In genomic region chr9:123248630-123249029, GRCh38 we compare ENCODE assay signal across 25 cellular contexts.
"Had no signal": no experiment of that assay in that cellular context is flagged by ENCODE, and none has a peak within 500 bp of the region (broad histone marks: within the 10 kb centered on the region; RNA-seq: fewer than 3 reads in every experiment).

No MANE protein-coding gene starts in this region.

- H3K9me3 Mint-ChIP-seq: activated CD4-positive, alpha-beta memory T cell treated with anti-CD3 and anti-CD28 coated beads for 36 hours; activated T-helper 2 cell treated with anti-CD3 and anti-CD28 coated beads, Interferon-gamma antibody, Interleukin-2, Interleukin-4, amounts not matched to agents 10 μg/mL and 5 μg/mL and 100 μg/mL, durations not matched to agents 14 hours and 24 hours and 36 hours had no signal

- H3K4me3 Mint-ChIP-seq: activated CD4-positive, alpha-beta memory T cell treated with anti-CD3 and anti-CD28 coated beads for 36 hours; activated CD8-positive, alpha-beta memory T cell treated with anti-CD3 and anti-CD28 coated beads, Interleukin-2, amount 10 ng/mL, durations not matched to agents 7 days and 5 days; activated naive CD8-positive, alpha-beta T cell; nephron had no signal

- H3K27me3 Mint-ChIP-seq: activated CD4-positive, alpha-beta memory T cell treated with anti-CD3 and anti-CD28 coated beads for 36 hours; activated CD8-positive, alpha-beta memory T cell treated with anti-CD3 and anti-CD28 coated beads, Interleukin-2, amount 10 ng/mL, durations not matched to agents 7 days and 5 days; activated naive CD8-positive, alpha-beta T cell had no signal

- ATAC-seq: activated CD8-positive, alpha-beta memory T cell treated with anti-CD3 and anti-CD28 coated beads, Interleukin-2, amount 10 ng/mL, durations not matched to agents 7 days and 5 days; gastrocnemius medialis; pancreas; psoas muscle; right cardiac atrium had no signal

- H3K27ac ChIP-seq: colonic mucosa, dorsolateral prefrontal cortex, esophagus muscularis mucosa, gastrocnemius medialis, pancreas, psoas muscle, testis, uterus, WERI-Rb-1 had no signal

- FAIRE-seq: bronchial epithelial cell, pancreas had no signal

- H3K9me3 ChIP-seq: colonic mucosa, esophagus muscularis mucosa, gastrocnemius medialis, pancreas, psoas muscle, testis, uterus had no signal

- H3K27ac Mint-ChIP-seq: activated CD4-positive, alpha-beta memory T cell treated with anti-CD3 and anti-CD28 coated beads for 36 hours; activated CD8-positive, alpha-beta memory T cell treated with anti-CD3 and anti-CD28 coated beads, Interleukin-2, amount 10 ng/mL, durations not matched to agents 7 days and 5 days; activated naive CD8-positive, alpha-beta T cell; activated T-helper 2 cell treated with anti-CD3 and anti-CD28 coated beads, Interferon-gamma antibody, Interleukin-2, Interleukin-4, amounts not matched to agents 10 μg/mL and 5 μg/mL and 100 μg/mL, durations not matched to agents 14 hours and 24 hours and 36 hours; nephron had no signal

- H3K4me1 ChIP-seq: esophagus muscularis mucosa, psoas muscle, testis, uterus had no signal

- DNase-seq: activated CD4-positive, alpha-beta memory T cell treated with anti-CD3 and anti-CD28 coated beads for 36 hours; activated CD4-positive, alpha-beta T cell treated with anti-CD3 and anti-CD28 coated beads for 4 hours; activated CD8-positive, alpha-beta memory T cell treated with anti-CD3 and anti-CD28 coated beads, Interleukin-2, amount 10 ng/mL, durations not matched to agents 7 days and 5 days; activated naive CD4-positive, alpha-beta T cell; activated T-cell treated with anti-CD3 and anti-CD28 coated beads for 4 hours; amygdala; colonic mucosa; dorsolateral prefrontal cortex; gastrocnemius medialis; hippocampal formation; midbrain; pancreas; psoas muscle; right cardiac atrium; stimulated activated CD4-positive, alpha-beta T cell treated with anti-CD3 and anti-CD28 coated beads, Interleukin-12 subunit alpha, Interleukin-12 subunit beta, amount 100 ng/mL, for 4 hours; stimulated activated CD4-positive, alpha-beta T cell treated with anti-CD3 and anti-CD28 coated beads, Interleukin-1b, Interleukin-23, amount 100 ng/mL, for 48 hours; testis; trophoblast cell; uterus; WERI-Rb-1 had no signal

- H3K27me3 ChIP-seq: colonic mucosa, dorsolateral prefrontal cortex, esophagus muscularis mucosa, gastrocnemius medialis, pancreas, testis, uterus had no signal

- H3K36me3 Mint-ChIP-seq: activated CD4-positive, alpha-beta memory T cell treated with anti-CD3 and anti-CD28 coated beads for 36 hours; activated CD8-positive, alpha-beta memory T cell treated with anti-CD3 and anti-CD28 coated beads, Interleukin-2, amount 10 ng/mL, durations not matched to agents 7 days and 5 days had no signal

- H3K36me3 ChIP-seq: colonic mucosa, esophagus muscularis mucosa, gastrocnemius medialis, pancreas, uterus, WERI-Rb-1 had no signal

- H3K4me3 ChIP-seq: colonic mucosa, dorsolateral prefrontal cortex, esophagus muscularis mucosa, gastrocnemius medialis, pancreas, psoas muscle, testis, uterus had no signal
